Comparison of ENCODE assay signal across 22 cellular contexts in genomic region chr5:179772355-179772754, GRCh38. TPM values are rescaled to one million over a fixed set of nuclear protein-coding genes. Genes with fewer than 3 reads are reported as not detected.
"Had no signal": no experiment of that assay in that cellular context is flagged by ENCODE, and none has a peak within 500 bp of the region (broad histone marks: within the 10 kb centered on the region; RNA-seq: fewer than 3 reads in every experiment).

No MANE protein-coding gene starts in this region.

- FAIRE-seq: astrocyte, keratinocyte, pancreas, TTC549, urothelium cell line had no signal

- H3K4me3 Mint-ChIP-seq: activated T-cell treated with anti-CD3 and anti-CD28 coated beads, Interleukin-2, amount 50 U/mL, for 72 hours; neural progenitor cell had no signal

- H3K4me3 ChIP-seq: adrenal gland, breast epithelium, gastrocnemius medialis, neural progenitor cell, pancreas, sigmoid colon, tibial artery had no signal

- H3K27me3 ChIP-seq: adrenal gland, breast epithelium, gastrocnemius medialis, neural progenitor cell, pancreas, sigmoid colon, tibial artery had no signal

- H3K27ac ChIP-seq: adrenal gland, breast epithelium, gastrocnemius medialis, neural progenitor cell, pancreas, sigmoid colon, tibial artery had no signal

- DNase-seq: activated CD4-positive, alpha-beta T cell treated with anti-CD3 and anti-CD28 coated beads, Interleukin-2, amount 50 U/mL, for 4 hours; activated effector memory CD4-positive, alpha-beta T cell treated with anti-CD3 and anti-CD28 coated beads, Interleukin-2, amount 50 U/mL, for 16 hours; activated T-cell treated with anti-CD3 and anti-CD28 coated beads, Interleukin-2, amount 50 U/mL, for 72 hours; adrenal gland; cortex of kidney; effector CD4-positive, alpha-beta T cell; gastrocnemius medialis; head of caudate nucleus; pancreas; sigmoid colon; stimulated activated CD8-positive, alpha-beta memory T cell treated with anti-CD3 and anti-CD28 coated beads, Interleukin-4, amount 100 ng/mL, for 48 hours; stimulated activated naive CD4-positive, alpha-beta T cell treated with Interleukin-2 at 50 U/mL for 16 hours; tibial artery had no signal

- ATAC-seq: activated naive CD4-positive, alpha-beta T cell treated with anti-CD3 and anti-CD28 coated beads, Interleukin-2, amount 50 U/mL, for 72 hours; activated T-cell treated with anti-CD3 and anti-CD28 coated beads, Interleukin-2, amount 50 U/mL, for 72 hours; esophagus mucosa; gastrocnemius medialis; left lobe of liver; pancreas had no signal

- H3K4me1 ChIP-seq: breast epithelium, neural progenitor cell, pancreas had no signal

- H3K9me3 Mint-ChIP-seq: activated naive CD4-positive, alpha-beta T cell treated with anti-CD3 and anti-CD28 coated beads, Interleukin-2, amount 50 U/mL, for 72 hours; activated T-cell treated with anti-CD3 and anti-CD28 coated beads, Interleukin-2, amount 50 U/mL, for 72 hours; neural progenitor cell had no signal

- H3K9me3 ChIP-seq: adrenal gland, breast epithelium, gastrocnemius medialis, pancreas, sigmoid colon, tibial artery had no signal

- H3K27ac Mint-ChIP-seq: activated T-cell treated with anti-CD3 and anti-CD28 coated beads, Interleukin-2, amount 50 U/mL, for 72 hours; neural progenitor cell had no signal

RNA-seq across cellular contexts. Expression of gene LTC4S, which starts 21.4 kb away (rescaled TPM):
- polyA plus RNA-seq: keratinocyte had no signal
